ENCODE assay signal across 1 cellular context in the genomic region with DNA sequence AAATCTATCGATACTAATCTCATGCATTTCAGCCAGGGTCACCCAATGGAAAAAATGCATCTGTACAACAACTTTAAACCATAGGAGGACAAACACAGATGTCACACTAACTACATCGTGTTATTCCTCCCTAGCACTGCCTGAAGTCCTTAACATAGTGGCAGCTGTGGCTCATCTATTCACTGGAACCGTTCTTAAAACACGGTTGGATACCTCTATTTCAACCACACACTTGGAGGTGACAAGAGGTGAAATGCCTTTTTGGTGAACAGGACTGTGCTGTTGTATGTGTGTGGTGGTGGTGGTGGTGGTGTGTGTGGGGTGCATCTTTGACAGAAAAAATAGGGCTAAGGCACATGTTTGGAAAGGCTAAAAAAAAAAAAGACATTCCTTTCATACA.
TF ChIP-seq lines count a peak whose summit lies in the region.

No MANE protein-coding gene starts in this region.

TF ChIP-seq in IMR-90, 13 proteins besides CTCF, POLR2A, EP300 and RAD21:
- TF ChIP-seq MXI1 (IDR thresholded peaks at IDR 0.05; ENCODE audit: borderline replicate concordance, low read depth, low read length) (no peak), NFE2L2 (IDR thresholded peaks at IDR 0.05; ENCODE audit: low read depth, low read length) (no peak), RFX5 (IDR thresholded peaks at IDR 0.05; ENCODE audit: low read depth, low read length) (no peak), CHD1 (IDR thresholded peaks at IDR 0.05; ENCODE audit: low read depth, low read length) (no peak), CEBPB (IDR thresholded peaks at IDR 0.05; ENCODE audit: low read depth, low read length) (no peak), RCOR1 (IDR thresholded peaks at IDR 0.05; ENCODE audit: insufficient replicate concordance, low read length) (no peak), FOS (IDR thresholded peaks at IDR 0.05; ENCODE audit: low read depth, low read length) (no peak), BHLHE40 (IDR thresholded peaks at IDR 0.05; ENCODE audit: low read depth, low read length) (no peak), MAFK (IDR thresholded peaks at IDR 0.05; ENCODE audit: low read depth, low read length) (no peak), MAZ (IDR thresholded peaks at IDR 0.05; ENCODE audit: borderline replicate concordance, low read depth, low read length) (no peak)
- TF ChIP-seq, protein P1, sequence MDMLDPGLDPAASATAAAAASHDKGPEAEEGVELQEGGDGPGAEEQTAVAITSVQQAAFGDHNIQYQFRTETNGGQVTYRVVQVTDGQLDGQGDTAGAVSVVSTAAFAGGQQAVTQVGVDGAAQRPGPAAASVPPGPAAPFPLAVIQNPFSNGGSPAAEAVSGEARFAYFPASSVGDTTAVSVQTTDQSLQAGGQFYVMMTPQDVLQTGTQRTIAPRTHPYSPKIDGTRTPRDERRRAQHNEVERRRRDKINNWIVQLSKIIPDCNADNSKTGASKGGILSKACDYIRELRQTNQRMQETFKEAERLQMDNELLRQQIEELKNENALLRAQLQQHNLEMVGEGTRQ (IDR thresholded peaks at IDR 0.05; ENCODE audit: low read depth, low read length) = no peak
